In genomic region chr19:7545295-7545694, GRCh38 we compare ENCODE assay signal across 2 cellular contexts.
TF ChIP-seq lines count a peak whose summit lies in the region.

No MANE protein-coding gene starts in this region.

TF ChIP-seq in GM12891, 5 proteins besides CTCF, POLR2A, EP300 and RAD21:
- TF ChIP-seq TAF1 (IDR thresholded peaks at IDR 0.05; ENCODE audit: low read depth, low read length) (no peak), SPI1 (IDR thresholded peaks at IDR 0.05; ENCODE audit: low read depth, low read length) (peak; percentile 75)

TF ChIP-seq in GM12878, 131 proteins besides CTCF, POLR2A, EP300 and RAD21:
- TF ChIP-seq SPI1 (IDR thresholded peaks at IDR 0.05; ENCODE audit: borderline replicate concordance, insufficient read depth, low read depth, low read length) (peak; percentile 44; the same call in 1 of the 2 replicates), WRNIP1 (IDR thresholded peaks at IDR 0.05; ENCODE audit: borderline replicate concordance, low read depth, low read length) (no peak)
